ENCODE assay signal across 8 cellular contexts in genomic region chr19:3606690-3607289, GRCh38. TPM values are rescaled to one million over a fixed set of nuclear protein-coding genes. Genes with fewer than 3 reads are reported as not detected.
DNase-seq lines count a peak whose midpoint lies in the region; ATAC-seq and TF ChIP-seq lines count a peak whose summit lies in the region.

Gene TBXA2R, minus strand, starts transcription at chr19:3606875. Its CDS starts 6,241 bp downstream, at chr19:3600634.

- H4K20me1 ChIP-seq in MM.1S (ENCODE audit: insufficient read depth, low read length) = no peaks in the 10 kb centered on the region

- H3K9me2 ChIP-seq in MM.1S (replicated peaks; ENCODE audit: insufficient read depth, low read length) = no peaks in the 10 kb centered on the region

- TF ChIP-seq EP300 in tibial nerve (IDR thresholded peaks at IDR 0.05) = peak in 1 of 2 donors; percentile 56

- no peaks in the 10 kb centered on the region for H3K9me3 Mint-ChIP-seq in activated T-helper 17 cell treated with anti-CD3 and anti-CD28 coated beads, Interleukin-2, amount 50 U/mL, for 72 hours

- H3K36me3 ChIP-seq in MM.1S (replicated peaks; ENCODE audit: insufficient read depth, low read length) (peaks cover 5% of the 10 kb centered on the region; the same call in 1 of the 2 replicates), tibial nerve (peaks cover 0 to 22% (median 8%) of the 10 kb centered on the region in 3 donors)

- H3K27ac ChIP-seq in MM.1S (ENCODE audit: low read length) (no peak within 1 kb of the TSS), tibial nerve (peak within 1 kb of the TSS; percentile 71 to 89 (median 80))

- H2AFZ ChIP-seq in MM.1S (ENCODE audit: low read length) = peak within 1 kb of the TSS; percentile 72

- H3K27me3 Mint-ChIP-seq in activated T-helper 17 cell treated with anti-CD3 and anti-CD28 coated beads, Interleukin-2, amount 50 U/mL, for 72 hours = peaks cover 9% of the 10 kb centered on the region

- H3K4me1 Mint-ChIP-seq in activated T-helper 17 cell treated with anti-CD3 and anti-CD28 coated beads, Interleukin-2, amount 50 U/mL, for 72 hours = no peaks in the 10 kb centered on the region

- H3K4me3 Mint-ChIP-seq in activated T-helper 17 cell treated with anti-CD3 and anti-CD28 coated beads, Interleukin-2, amount 50 U/mL, for 72 hours = no peak within 1 kb of the TSS

- WGBS in tibial nerve, 2 donors = 2 to 6% methylated on average over 7 to 29 of the region's 46 CpGs

- H3K27ac Mint-ChIP-seq in activated T-helper 17 cell treated with anti-CD3 and anti-CD28 coated beads, Interleukin-2, amount 50 U/mL, for 72 hours = no peak within 1 kb of the TSS

- H3K4me1 ChIP-seq in MM.1S (ENCODE audit: low read length) (peaks cover 11% of the 10 kb centered on the region; the same call in 1 of the 2 replicates), tibial nerve (peaks cover 0 to 72% (median 51%) of the 10 kb centered on the region in 4 donors)

- H3K79me2 ChIP-seq in MM.1S (ENCODE audit: low read length) = no peaks in the 10 kb centered on the region

- H3K36me3 Mint-ChIP-seq in activated T-helper 17 cell treated with anti-CD3 and anti-CD28 coated beads, Interleukin-2, amount 50 U/mL, for 72 hours (ENCODE audit: low read depth) = peaks cover 1% of the 10 kb centered on the region

- peak within 1 kb of the TSS; percentile 15; the same call in 1 of the 2 replicates for H3K9ac ChIP-seq in MM.1S (ENCODE audit: low read length)

- TF ChIP-seq CTCF in MM.1S (IDR thresholded peaks at IDR 0.05; ENCODE audit: low read length) = no peak
- TF ChIP-seq CTCF in omental fat pad (IDR thresholded peaks at IDR 0.05) = no peak
- peak in 1 of 5 experiments; percentile 15 for TF ChIP-seq CTCF in tibial nerve (IDR thresholded peaks at IDR 0.05)

- peak within 1 kb of the TSS; percentile 74 for H3K4me2 ChIP-seq in MM.1S (ENCODE audit: low read depth, low read length)

- H3F3A ChIP-seq in MM.1S (ENCODE audit: insufficient read depth, low read length) = peaks cover 6% of the 10 kb centered on the region; the same call in 1 of the 2 replicates

- peak in 1 of 2 donors; percentile 52 for TF ChIP-seq POLR2A in tibial nerve (IDR thresholded peaks at IDR 0.05)

- ATAC-seq in activated T-helper 17 cell treated with anti-CD3 and anti-CD28 coated beads, Interleukin-2, amount 50 U/mL, for 72 hours (replicated peaks) = peak; percentile 75
- ATAC-seq in omental fat pad (ENCODE audit: low FRiP score) = peak; percentile 79
- no peak for ATAC-seq in HG02973 (IDR thresholded peaks at IDR 0.05; ENCODE audit: unreplicated experiment)
- no peak for ATAC-seq in HG02588 (IDR thresholded peaks at IDR 0.05; ENCODE audit: unreplicated experiment)

- H3K27me3 ChIP-seq in MM.1S (replicated peaks; ENCODE audit: insufficient read depth, low read length) = peaks cover 17% of the 10 kb centered on the region
- peaks cover 0 to 6% of the 10 kb centered on the region in 2 donors for H3K27me3 ChIP-seq in tibial nerve

- H3K9me3 ChIP-seq in MM.1S (replicated peaks; ENCODE audit: insufficient read depth, low read length) (no peaks in the 10 kb centered on the region), tibial nerve (no peaks in the 10 kb centered on the region)

- peak; percentile 75 for DNase-seq in EH (ENCODE audit: low read depth)
- DNase-seq in MM.1S = no peak
- DNase-seq in foreskin melanocyte = peak; percentile 38
- DNase-seq in omental fat pad (ENCODE audit: low spot score) = peak; percentile 82
- DNase-seq in tibial nerve (ENCODE audit: low spot score in 2 of 2) = peak; percentile 78 to 82

- H3K4me3 ChIP-seq in MM.1S (ENCODE audit: low read length) (peak within 1 kb of the TSS; percentile 36), tibial nerve (peak within 1 kb of the TSS; percentile 41 to 60 (median 51))

RNA-seq across cellular contexts. Expression of gene TBXA2R, which starts in this region (rescaled TPM):
- under 1 TPM; 0.32 to 0.37 TPM for total RNA-seq in activated T-helper 17 cell treated with anti-CD3 and anti-CD28 coated beads, Interleukin-2, amount 50 U/mL, for 72 hours
- 1 to 10 TPM in 2 of 4 donors, under 1 TPM in 2; 0.65 to 1.8 (median 1.1) TPM for total RNA-seq in omental fat pad
- total RNA-seq in tibial nerve = 10 to 100 TPM in 1 of 4 donors, 1 to 10 TPM in 3; 4.4 to 11.4 (median 7.2) TPM

Comparison
In these comparisons a context has a peak if more than half of its experiments do, and no peak if none do; other contexts are left out.
1. Peak in ATAC-seq in activated T-helper 17 cell treated with anti-CD3 and anti-CD28 coated beads, Interleukin-2, amount 50 U/mL, for 72 hours; RNA of the gene not detected or under 1 TPM.